In the genomic region with DNA sequence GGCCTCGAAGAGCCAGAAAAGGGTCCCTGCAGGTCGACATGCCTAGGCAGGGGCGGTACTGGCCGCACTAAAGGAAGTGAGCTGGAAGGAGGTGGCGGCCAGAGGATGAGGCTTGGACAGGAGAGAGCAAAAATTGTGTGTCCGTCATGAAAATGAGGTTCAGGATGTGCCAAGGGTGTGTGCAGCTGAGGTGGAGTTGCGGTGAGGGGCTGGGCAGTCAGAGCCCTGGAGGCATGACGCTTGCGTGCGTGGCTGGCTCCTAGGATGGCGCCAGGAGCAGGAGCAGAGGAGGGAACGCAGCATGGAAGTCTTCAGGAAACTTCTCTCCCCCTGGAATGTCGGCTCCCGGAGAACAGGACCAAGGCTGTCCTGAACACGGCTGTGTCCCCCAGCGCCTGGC, we compare ENCODE assay signal across 15 cellular contexts. TPM values are rescaled to one million over a fixed set of nuclear protein-coding genes. Genes with fewer than 3 reads are reported as not detected.
A peak's percentile ranks its signal among the peaks of the same experiment; 100 is the strongest.
DNase-seq lines count a peak whose midpoint lies in the region; ATAC-seq and TF ChIP-seq lines count a peak whose summit lies in the region.
"Had no signal": no experiment of that assay in that cellular context is flagged by ENCODE, and none has a peak within 500 bp of the region (broad histone marks: within the 10 kb centered on the region; RNA-seq: fewer than 3 reads in every experiment).

No MANE protein-coding gene starts in this region.

- H3K27me3 ChIP-seq in HAP-1 (ENCODE audit: low read depth), result no peaks in the 10 kb centered on the region

- TF ChIP-seq POLR2A in GM18951 (IDR thresholded peaks at IDR 0.05; ENCODE audit: extremely low read depth, insufficient read depth, insufficient read length), result peak; percentile 36

- H3K27me3 Mint-ChIP-seq in endothelial cell (ENCODE audit: unreplicated experiment), result peaks cover 17% of the 10 kb centered on the region

- H3K36me3 Mint-ChIP-seq in endothelial cell (ENCODE audit: low read depth, unreplicated experiment), result peaks cover 28% of the 10 kb centered on the region
- peaks cover 14% of the 10 kb centered on the region for H3K36me3 Mint-ChIP-seq in stimulated activated effector memory CD8-positive, alpha-beta T cell treated with anti-CD3 and anti-CD28 coated beads, Interleukin-12 subunit alpha, Interleukin-12 subunit beta, amount 100 ng/mL, for 72 hours

- peaks cover 30% of the 10 kb centered on the region for H3K4me1 Mint-ChIP-seq in endothelial cell (ENCODE audit: unreplicated experiment)
- H3K4me1 Mint-ChIP-seq in stimulated activated effector memory CD8-positive, alpha-beta T cell treated with anti-CD3 and anti-CD28 coated beads, Interleukin-12 subunit alpha, Interleukin-12 subunit beta, amount 100 ng/mL, for 72 hours, result peaks cover 11% of the 10 kb centered on the region

- H3K4me3 ChIP-seq in HAP-1, result no peak overlapping the region
- H3K4me3 ChIP-seq: SK-N-MC had no signal

- H3K4me1 ChIP-seq in HAP-1, result peaks cover 5% of the 10 kb centered on the region

- no peak overlapping the region for H3K27ac Mint-ChIP-seq in endothelial cell (ENCODE audit: unreplicated experiment)
- H3K27ac Mint-ChIP-seq in stimulated activated effector memory CD8-positive, alpha-beta T cell treated with anti-CD3 and anti-CD28 coated beads, Interleukin-12 subunit alpha, Interleukin-12 subunit beta, amount 100 ng/mL, for 72 hours, result peak overlapping the region; percentile 4

- H3K9me3 ChIP-seq in HAP-1, result no peaks in the 10 kb centered on the region

- TF ChIP-seq CTCF in endothelial cell (IDR thresholded peaks at IDR 0.05; ENCODE audit: unreplicated experiment), result no peak

- ATAC-seq in stimulated activated effector memory CD8-positive, alpha-beta T cell treated with anti-CD3 and anti-CD28 coated beads, Interleukin-12 subunit alpha, Interleukin-12 subunit beta, amount 100 ng/mL, for 72 hours, result no peak
- ATAC-seq: PC-3 had no signal

- H3K9me3 Mint-ChIP-seq in endothelial cell (ENCODE audit: unreplicated experiment), result no peaks in the 10 kb centered on the region
- no peaks in the 10 kb centered on the region for H3K9me3 Mint-ChIP-seq in stimulated activated effector memory CD8-positive, alpha-beta T cell treated with anti-CD3 and anti-CD28 coated beads, Interleukin-12 subunit alpha, Interleukin-12 subunit beta, amount 100 ng/mL, for 72 hours
- H3K9me3 Mint-ChIP-seq: H9 had no signal

- no peaks in the 10 kb centered on the region for H3K36me3 ChIP-seq in HAP-1 (replicated peaks)

- in situ Hi-C loops in GM18951 (cut with MboI; ENCODE audit: low sequenced_read_pairs, unreplicated experiment) (no loop called here), HAP-1 (cut with MboI; ENCODE audit: low sequenced_read_pairs) (no loop called here)

- peak overlapping the region; percentile 74 for H3K4me3 Mint-ChIP-seq in endothelial cell (ENCODE audit: unreplicated experiment)
- no peak overlapping the region for H3K4me3 Mint-ChIP-seq in stimulated activated effector memory CD8-positive, alpha-beta T cell treated with anti-CD3 and anti-CD28 coated beads, Interleukin-12 subunit alpha, Interleukin-12 subunit beta, amount 100 ng/mL, for 72 hours
- H3K4me3 Mint-ChIP-seq: H9 had no signal

- DNase-seq in RPMI7951 (ENCODE audit: low read depth) (peak; percentile 38), endothelial cell (ENCODE audit: low spot score) (no peak), SIG-M5 treated with dmso at 0.1 percent for 504 hours (lab: John Stamatoyannopoulos, UW; ENCODE audit: unreplicated experiment) (no peak), HAP-1 (ENCODE audit: low spot score in 2 of 2) (no peak), NCI-H187 (lab: John Stamatoyannopoulos, UW) (no peak)
- no peak for DNase-seq in stimulated activated effector memory CD8-positive, alpha-beta T cell treated with anti-CD3 and anti-CD28 coated beads, Interleukin-12 subunit alpha, Interleukin-12 subunit beta, amount 100 ng/mL, for 72 hours (ENCODE audit: low spot score in 2 of 2)
- DNase-seq: C1 segment of cervical spinal cord, COR-L47, H9, NCI-H1930, NCI-H510A treated with DMSO at 0.1 percent for 48 hours, PC-3, T-helper 1 cell had no signal

RNA-seq across cellular contexts. Expression of a gene that starts 5.5 kb away (rescaled TPM):
- total RNA-seq in RPMI7951 (2014; rRNA removed; shearing (Covaris generic)), result 88.4 and 93.8 TPM in 2 replicates
- total RNA-seq in endothelial cell (ENCODE audit: unreplicated experiment), result 238 TPM

RNA-seq across cellular contexts. Expression of a gene that starts 6.7 kb away (rescaled TPM):
- total RNA-seq in RPMI7951 (2014; rRNA removed; shearing (Covaris generic)), result 0.49 TPM in 1 of 2 replicates, not detected in the other
- 51.4 TPM for total RNA-seq in endothelial cell (ENCODE audit: unreplicated experiment)

RNA-seq across cellular contexts. Expression of a gene that starts 13.9 kb away (rescaled TPM):
- total RNA-seq in RPMI7951 (2014; rRNA removed; shearing (Covaris generic)), result 74.2 and 87.6 TPM in 2 replicates
- total RNA-seq in endothelial cell (ENCODE audit: unreplicated experiment), result 125 TPM

RNA-seq across cellular contexts. Expression of a gene that starts 29.5 kb away (rescaled TPM):
- total RNA-seq in RPMI7951 (2014; rRNA removed; shearing (Covaris generic)), result 29.7 and 39.5 TPM in 2 replicates
- total RNA-seq in endothelial cell (ENCODE audit: unreplicated experiment), result 315 TPM

RNA-seq across cellular contexts. Expression of a gene that starts 51.5 kb away (rescaled TPM):
- total RNA-seq in RPMI7951 (2014; rRNA removed; shearing (Covaris generic)), result 11.6 and 11.8 TPM in 2 replicates
- total RNA-seq in endothelial cell (ENCODE audit: unreplicated experiment), result 97.6 TPM

Comparison
In these comparisons a context has a peak if more than half of its experiments do, and no peak if none do; other contexts are left out.
1. RNA of a gene that starts 6.7 kb away (total RNA-seq): 51.4 TPM in endothelial cell (single experiment); 0.49 TPM in RPMI7951; every median in the first group is over 10 times any median in the second.